15 cellular contexts compared by ENCODE assay signal in the genomic region with DNA sequence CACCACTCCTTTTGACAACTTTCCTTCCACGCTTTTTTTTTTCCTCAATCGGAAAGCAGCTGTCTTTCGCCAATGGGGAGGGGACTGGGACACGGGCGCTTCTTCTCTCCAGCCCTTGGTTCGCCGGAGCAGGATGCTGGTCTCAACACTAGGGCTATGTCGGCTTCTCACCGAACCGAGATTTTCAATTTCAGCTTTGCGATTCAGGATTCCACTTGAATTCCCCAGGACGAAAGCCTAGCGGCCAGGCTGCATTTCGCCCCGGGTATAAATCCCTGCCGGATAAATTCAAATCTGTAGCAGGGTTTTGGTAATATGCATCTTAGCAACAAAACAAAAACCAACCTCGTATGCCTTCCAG. TPM values are rescaled to one million over a fixed set of nuclear protein-coding genes. Genes with fewer than 3 reads are reported as not detected.
DNase-seq lines count a peak whose midpoint lies in the region; TF ChIP-seq lines count a peak whose summit lies in the region.
"Had no signal": no experiment of that assay in that cellular context is flagged by ENCODE, and none has a peak within 500 bp of the region (broad histone marks: within the 10 kb centered on the region; RNA-seq: fewer than 3 reads in every experiment).

No MANE protein-coding gene starts in this region.

- POLR2A ChIA-PET in OCI-LY7 (lab: Charles Lee): no interaction called here

- H2AFZ ChIP-seq in neuron (ENCODE audit: low read depth, low read length): no peak overlapping the region
- no peak overlapping the region for H2AFZ ChIP-seq in OCI-LY7 (ENCODE audit: low read length)

- TF ChIP-seq CTCF in endothelial cell (IDR thresholded peaks at IDR 0.05; ENCODE audit: unreplicated experiment) (no peak), OCI-LY7 (conservative IDR thresholded peaks at IDR 0.05; ENCODE audit: low read length) (no peak)

- no peak overlapping the region for H3K4me3 Mint-ChIP-seq in activated CD4-positive, alpha-beta T cell treated with anti-CD3 and anti-CD28 coated beads, Interleukin-2, amount 10 ng/mL, durations not matched to agents 24 days and 14 days
- H3K4me3 Mint-ChIP-seq in endothelial cell (ENCODE audit: unreplicated experiment): peak overlapping the region; percentile 42

- H3K27ac ChIP-seq in HUES6 (ENCODE audit: low read depth, low read length): no peak overlapping the region
- no peak overlapping the region for H3K27ac ChIP-seq in OCI-LY7 (ENCODE audit: low read depth, low read length, poor library complexity, severe bottlenecking)
- H3K27ac ChIP-seq: esophagus squamous epithelium, spleen, uterus, VCaP had no signal

- no peak for DNase-seq in activated CD4-positive, alpha-beta T cell treated with anti-CD3 and anti-CD28 coated beads, Interleukin-2, amount 10 ng/mL, durations not matched to agents 24 days and 14 days
- DNase-seq in activated CD4-positive, alpha-beta T cell treated with anti-CD3 and anti-CD28 coated beads, Interleukin-2, amount 50 U/mL, for 48 hours: no peak
- DNase-seq in endothelial cell (ENCODE audit: low spot score): no peak
- DNase-seq in midbrain (lab: John Stamatoyannopoulos, UW): no peak
- DNase-seq in retina: no peak
- no peak for DNase-seq in OCI-LY7 (ENCODE audit: low spot score)
- DNase-seq: DND-41, esophagus squamous epithelium, immature natural killer cell, SHP77, uterus had no signal

- intact Hi-C loops in activated CD4-positive, alpha-beta T cell treated with anti-CD3 and anti-CD28 coated beads, Interleukin-2, amount 10 ng/mL, durations not matched to agents 24 days and 14 days (cut with micrococcal nuclease): loop anchor here (1.0 to 10.0 kb wide), 3 partner anchors 13 to 1745 kb away; partner anchors contain the start of gene SPRY2
- intact Hi-C loops in OCI-LY7 (cut with micrococcal nuclease; ENCODE audit: unreplicated experiment): no loop called here

- no peaks in the 10 kb centered on the region for H3K9me3 ChIP-seq in HUES6 (ENCODE audit: control insufficient read depth, insufficient read depth, low read depth, low read length)
- no peaks in the 10 kb centered on the region for H3K9me3 ChIP-seq in neuron (ENCODE audit: low read length)
- no peaks in the 10 kb centered on the region for H3K9me3 ChIP-seq in OCI-LY7 (ENCODE audit: low read length)
- H3K9me3 ChIP-seq: esophagus squamous epithelium had no signal

- H3K27ac Mint-ChIP-seq in activated CD4-positive, alpha-beta T cell treated with anti-CD3 and anti-CD28 coated beads, Interleukin-2, amount 10 ng/mL, durations not matched to agents 24 days and 14 days: peak overlapping the region; percentile 40
- no peak overlapping the region for H3K27ac Mint-ChIP-seq in endothelial cell (ENCODE audit: unreplicated experiment)
- H3K27ac Mint-ChIP-seq: immature natural killer cell had no signal

- H3K79me2 ChIP-seq in OCI-LY7 (ENCODE audit: insufficient read depth, low read depth, low read length): no peaks in the 10 kb centered on the region

- no TSS peak for BruUV-seq in OCI-LY7 (replicated peaks; lab: Mats Ljungman, UMichigan)

- no peaks in the 10 kb centered on the region for H3K9me2 ChIP-seq in OCI-LY7 (ENCODE audit: insufficient read depth, low read length)

- peaks cover under 1% of the 10 kb centered on the region for H3K36me3 Mint-ChIP-seq in activated CD4-positive, alpha-beta T cell treated with anti-CD3 and anti-CD28 coated beads, Interleukin-2, amount 10 ng/mL, durations not matched to agents 24 days and 14 days (ENCODE audit: low read depth)
- H3K36me3 Mint-ChIP-seq in endothelial cell (ENCODE audit: low read depth, unreplicated experiment): no peaks in the 10 kb centered on the region
- H3K36me3 Mint-ChIP-seq: immature natural killer cell had no signal

- no peaks in the 10 kb centered on the region for H4K20me1 ChIP-seq in OCI-LY7 (ENCODE audit: insufficient read depth, low read length)

- H3K9me3 Mint-ChIP-seq in activated CD4-positive, alpha-beta T cell treated with anti-CD3 and anti-CD28 coated beads, Interleukin-2, amount 10 ng/mL, durations not matched to agents 24 days and 14 days: peaks cover 4% of the 10 kb centered on the region
- no peaks in the 10 kb centered on the region for H3K9me3 Mint-ChIP-seq in endothelial cell (ENCODE audit: unreplicated experiment)

- CTCF ChIA-PET in OCI-LY7 (lab: Charles Lee; ENCODE audit: unreplicated experiment): no interaction called here

- H3K4me1 ChIP-seq in HUES6 (ENCODE audit: control insufficient read depth, insufficient read depth, low read length): peaks cover 26% of the 10 kb centered on the region
- H3K4me1 ChIP-seq in neuron (ENCODE audit: insufficient read depth, low read length): peaks cover 23% of the 10 kb centered on the region
- peaks cover 4% of the 10 kb centered on the region for H3K4me1 ChIP-seq in OCI-LY7 (ENCODE audit: insufficient read depth, low read length, poor library complexity, severe bottlenecking)
- H3K4me1 ChIP-seq: uterus had no signal

- peaks cover 2% of the 10 kb centered on the region for H3K4me1 Mint-ChIP-seq in activated CD4-positive, alpha-beta T cell treated with anti-CD3 and anti-CD28 coated beads, Interleukin-2, amount 10 ng/mL, durations not matched to agents 24 days and 14 days
- H3K4me1 Mint-ChIP-seq in endothelial cell (ENCODE audit: unreplicated experiment): peaks cover 27% of the 10 kb centered on the region

- H3K4me2 ChIP-seq in OCI-LY7 (ENCODE audit: low read length): no peak overlapping the region

- no peak overlapping the region for H3K9ac ChIP-seq in HUES6 (ENCODE audit: low read length)

- H3K27me3 ChIP-seq in HUES6 (ENCODE audit: control insufficient read depth, insufficient read depth, low read length) (peaks cover 100% of the 10 kb centered on the region), neuron (ENCODE audit: insufficient read depth, low read length) (peaks cover 85% of the 10 kb centered on the region)

- H3K27me3 Mint-ChIP-seq in activated CD4-positive, alpha-beta T cell treated with anti-CD3 and anti-CD28 coated beads, Interleukin-2, amount 10 ng/mL, durations not matched to agents 24 days and 14 days: peaks cover 78% of the 10 kb centered on the region
- peaks cover 27% of the 10 kb centered on the region for H3K27me3 Mint-ChIP-seq in endothelial cell (ENCODE audit: unreplicated experiment)

- H3K36me3 ChIP-seq in HUES6 (ENCODE audit: control insufficient read depth, insufficient read depth, low read length): no peaks in the 10 kb centered on the region
- H3K36me3 ChIP-seq in neuron (ENCODE audit: insufficient read depth, low read length): no peaks in the 10 kb centered on the region
- no peaks in the 10 kb centered on the region for H3K36me3 ChIP-seq in OCI-LY7 (ENCODE audit: insufficient read depth, low read length)
- H3K36me3 ChIP-seq: esophagus squamous epithelium, spleen, uterus had no signal

- H3K4me3 ChIP-seq in HUES6 (ENCODE audit: low read depth, low read length): peak overlapping the region; percentile 66
- H3K4me3 ChIP-seq in neuron (ENCODE audit: low read length): peak overlapping the region; percentile 45
- H3K4me3 ChIP-seq in OCI-LY7 (ENCODE audit: low read depth, low read length, poor library complexity, severe bottlenecking): no peak overlapping the region
- H3K4me3 ChIP-seq: uterus had no signal

RNA-seq across cellular contexts. Expression of gene POU4F1, which starts 7.9 kb away (rescaled TPM):
- total RNA-seq in activated CD4-positive, alpha-beta T cell treated with anti-CD3 and anti-CD28 coated beads, Interleukin-2, amount 10 ng/mL, durations not matched to agents 24 days and 14 days: 0.12 and 0.14 TPM in 2 replicates
- total RNA-seq in endothelial cell (ENCODE audit: unreplicated experiment) (3.2 TPM), OCI-LY7 (2022) (4.5 and 4.6 TPM in 2 replicates)
- 6.9 and 7.3 TPM in 2 replicates for total RNA-seq in OCI-LY7 (2014; rRNA removed; shearing (Covaris generic))
- total RNA-seq: esophagus squamous epithelium, uterus had no signal
